ENCODE assay signal across 10 cellular contexts in genomic region chr9:134395727-134396257, GRCh38.
A peak's percentile ranks its signal among the peaks of the same experiment; 100 is the strongest.
DNase-seq lines count a peak whose midpoint lies in the region; ATAC-seq and TF ChIP-seq lines count a peak whose summit lies in the region.
"Had no signal": no experiment of that assay in that cellular context is flagged by ENCODE, and none has a peak within 500 bp of the region (broad histone marks: within the 10 kb centered on the region; RNA-seq: fewer than 3 reads in every experiment).

No MANE protein-coding gene starts in this region.

- H3K9me3 Mint-ChIP-seq in activated naive CD4-positive, alpha-beta T cell treated with anti-CD3 and anti-CD28 coated beads, Interleukin-2, amount 50 U/mL, for 24 hours = no peaks in the 10 kb centered on the region

- 60% methylated on average over 2 of the region's 13 CpGs for WGBS in right lobe of liver (ENCODE audit: insufficient coverage, low coverage, low lambda C conversion rate, missing lambda C conversion rate)
- WGBS in thyroid gland, 2 donors = 75 to 76% methylated on average over 8 to 10 of the region's 13 CpGs

- TF ChIP-seq POLR2A in right lobe of liver (IDR thresholded peaks at IDR 0.05) (no peak), thyroid gland (IDR thresholded peaks at IDR 0.05) (no peak)

- no peaks in the 10 kb centered on the region for H3K27me3 Mint-ChIP-seq in activated naive CD4-positive, alpha-beta T cell treated with anti-CD3 and anti-CD28 coated beads, Interleukin-2, amount 50 U/mL, for 24 hours

- TF ChIP-seq CTCF in RWPE1 (conservative IDR thresholded peaks at IDR 0.05; ENCODE audit: low read depth) (no peak), right lobe of liver (IDR thresholded peaks at IDR 0.05) (no peak), thyroid gland (IDR thresholded peaks at IDR 0.05) (no peak)

- intact Hi-C loops in right lobe of liver (cut with DNase I) = no loop called here
- intact Hi-C loops in thyroid gland (cut with DNase I) = no loop called here

- no peaks in the 10 kb centered on the region for H3K27me3 ChIP-seq in right lobe of liver
- no peaks in the 10 kb centered on the region for H3K27me3 ChIP-seq in thyroid gland

- DNase-seq in activated naive CD4-positive, alpha-beta T cell (lab: John Stamatoyannopoulos, UW) = no peak
- DNase-seq in RWPE1 (ENCODE audit: low spot score) (no peak), right lobe of liver (no peak), thyroid gland (no peak), SW480 (ENCODE audit: low spot score) (no peak), NCI-H510A (lab: John Stamatoyannopoulos, UW) (no peak)
- DNase-seq: endodermal cell, OCI-M1 had no signal

- POLR2A ChIA-PET in RWPE1 (lab: Yijun Ruan, JAX; ENCODE audit: low non-redundant PET) = interaction anchor here (0.5 kb wide), 1 partner anchor 71 kb away, joined by 5 read pairs; no protein-coding TSS in a partner anchor

- no peak for ATAC-seq in right lobe of liver
- ATAC-seq in HG02610 (IDR thresholded peaks at IDR 0.05; ENCODE audit: unreplicated experiment) = no peak

- H3K36me3 ChIP-seq in right lobe of liver (peaks cover 0 to 9% (median 2%) of the 10 kb centered on the region in 4 donors), thyroid gland (no peaks in the 10 kb centered on the region)

- peak overlapping the region; percentile 97 for H3K27ac ChIP-seq in RWPE1
- peak overlapping the region; percentile 21 to 49 (median 45) for H3K27ac ChIP-seq in right lobe of liver
- peak overlapping the region in 2 of 3 donors; percentile 17 to 33 for H3K27ac ChIP-seq in thyroid gland

- no peaks in the 10 kb centered on the region for H3K9me3 ChIP-seq in right lobe of liver
- H3K9me3 ChIP-seq in thyroid gland = no peaks in the 10 kb centered on the region

- H3K4me1 Mint-ChIP-seq in activated naive CD4-positive, alpha-beta T cell treated with anti-CD3 and anti-CD28 coated beads, Interleukin-2, amount 50 U/mL, for 24 hours = peaks cover 51% of the 10 kb centered on the region
- H3K4me1 Mint-ChIP-seq: endodermal cell had no signal

- H3K4me1 ChIP-seq in right lobe of liver = peaks cover 0 to 57% (median 20%) of the 10 kb centered on the region in 4 donors
- peaks cover 31 to 63% of the 10 kb centered on the region in 2 donors for H3K4me1 ChIP-seq in thyroid gland

- H3K27ac Mint-ChIP-seq in activated naive CD4-positive, alpha-beta T cell treated with anti-CD3 and anti-CD28 coated beads, Interleukin-2, amount 50 U/mL, for 24 hours = peak overlapping the region; percentile 35

- no peak overlapping the region for H3K4me3 ChIP-seq in right lobe of liver
- no peak overlapping the region for H3K4me3 ChIP-seq in thyroid gland (replicated peaks in 1 of 3)

- H3K36me3 Mint-ChIP-seq in activated naive CD4-positive, alpha-beta T cell treated with anti-CD3 and anti-CD28 coated beads, Interleukin-2, amount 50 U/mL, for 24 hours = no peaks in the 10 kb centered on the region

- CTCF ChIA-PET in RWPE1 (lab: Yijun Ruan, JAX) = interaction anchor here (0.7 to 1.0 kb wide), 3 partner anchors 10 to 40 kb away, joined by 3 to 6 read pairs (median 6); no protein-coding TSS in a partner anchor

- peak overlapping the region; percentile 80 for H3K4me3 Mint-ChIP-seq in activated naive CD4-positive, alpha-beta T cell treated with anti-CD3 and anti-CD28 coated beads, Interleukin-2, amount 50 U/mL, for 24 hours
- H3K4me3 Mint-ChIP-seq: endodermal cell had no signal

Comparison
In these comparisons a context has a peak if more than half of its experiments do, and no peak if none do; other contexts are left out.
1. H3K27ac ChIP-seq: peak in every context shown above with its lines; median percentile 97 in RWPE1; 45 in right lobe of liver; 25 in thyroid gland.